Comparison of ENCODE assay signal across 26 cellular contexts in genomic region chr3:37691213-37691830, GRCh38.
"Had no signal": no experiment of that assay in that cellular context is flagged by ENCODE, and none has a peak within 500 bp of the region (broad histone marks: within the 10 kb centered on the region; RNA-seq: fewer than 3 reads in every experiment).

No MANE protein-coding gene starts in this region.

- H3K4me1 ChIP-seq: SJSA1 had no signal

- H3K4me3 Mint-ChIP-seq: activated CD4-positive, alpha-beta T cell treated with anti-CD3 and anti-CD28 coated beads, Interleukin-2, amount 10 ng/mL, durations not matched to agents 24 days and 14 days; activated CD8-positive, alpha-beta memory T cell treated with anti-CD3 and anti-CD28 coated beads, Interleukin-2, amount 10 ng/mL, durations not matched to agents 7 days and 5 days; activated naive CD4-positive, alpha-beta T cell treated with anti-CD3 and anti-CD28 coated beads, Interleukin-2, amount 50 U/mL, for 24 hours; activated T-cell treated with anti-CD3 and anti-CD28 coated beads, Interleukin-2, amount 50 U/mL, for 24 hours; activated T-helper 1 cell treated with anti-CD3 and anti-CD28 coated beads, Interleukin-12 subunit alpha, Interleukin-12 subunit beta, Interleukin-2, Interleukin-4 antibody, amounts not matched to agents 30 ng/mL and 10 ng/mL and 1 ng/mL, durations not matched to agents 14 hours and 24 hours and 36 hours; brain; T-helper 2 cell treated with Interferon-gamma antibody and Interleukin-4, amounts not matched to agents 5 μg/mL and 100 μg/mL, for 36 hours; WTC11 had no signal

- H3K36me3 ChIP-seq: MG63, Peyer's patch, SJSA1 had no signal

- H3K27ac ChIP-seq: KMS-11, Peyer's patch, RWPE1, SJSA1 had no signal

- ATAC-seq: activated CD8-positive, alpha-beta memory T cell treated with anti-CD3 and anti-CD28 coated beads, Interleukin-2, amount 10 ng/mL, durations not matched to agents 7 days and 5 days; SK-N-SH treated with all-trans-retinoic acid at 6 μM for 48 hours; WTC11 had no signal

- H3K27me3 ChIP-seq: MG63, Peyer's patch, SJSA1 had no signal

- H3K9me3 Mint-ChIP-seq: activated CD4-positive, alpha-beta T cell treated with anti-CD3 and anti-CD28 coated beads, Interleukin-2, amount 10 ng/mL, durations not matched to agents 24 days and 14 days; activated naive CD4-positive, alpha-beta T cell treated with anti-CD3 and anti-CD28 coated beads, Interleukin-2, amount 50 U/mL, for 24 hours; activated T-cell treated with anti-CD3 and anti-CD28 coated beads, Interleukin-2, amount 50 U/mL, for 24 hours; activated T-helper 1 cell treated with anti-CD3 and anti-CD28 coated beads, Interleukin-12 subunit alpha, Interleukin-12 subunit beta, Interleukin-2, Interleukin-4 antibody, amounts not matched to agents 30 ng/mL and 10 ng/mL and 1 ng/mL, durations not matched to agents 14 hours and 24 hours and 36 hours; T-helper 2 cell treated with Interferon-gamma antibody and Interleukin-4, amounts not matched to agents 5 μg/mL and 100 μg/mL, for 36 hours; WTC11 had no signal

- DNase-seq: activated CD4-positive, alpha-beta T cell treated with anti-CD3 and anti-CD28 coated beads, Interleukin-2, amount 10 ng/mL, durations not matched to agents 24 days and 14 days; activated CD4-positive, alpha-beta T cell treated with anti-CD3 and anti-CD28 coated beads, Interleukin-2, amount 50 U/mL, for 48 hours; activated CD4-positive, CD25-positive, alpha-beta regulatory T cell treated with anti-CD3 and anti-CD28 coated beads, Interleukin-2, amount 50 U/mL, for 72 hours; activated CD8-positive, alpha-beta memory T cell treated with anti-CD3 and anti-CD28 coated beads, Interleukin-2, amount 10 ng/mL, durations not matched to agents 7 days and 5 days; activated effector memory CD4-positive, alpha-beta T cell treated with Interleukin-2 at 50 U/mL for 16 hours; activated naive CD4-positive, alpha-beta T cell; activated T-cell treated with anti-CD3 and anti-CD28 coated beads, Interleukin-2, amount 50 U/mL, for 24 hours; MG63; MV-4-11; NCI-H1092 treated with DMSO at 0.1 percent for 48 hours; NCI-H1417 treated with DMSO at 0.1 percent for 48 hours; NCI-H1694 treated with DMSO at 0.1 percent for 48 hours; NCI-H2081; NCI-H510A treated with DMSO at 0.1 percent for 48 hours; Peyer's patch; SHP77; SW 1271 had no signal

- H3K4me3 ChIP-seq: MG63, Peyer's patch, SJSA1 had no signal

- H3K9me3 ChIP-seq: MG63, Peyer's patch, SJSA1 had no signal

- H3K27me3 Mint-ChIP-seq: activated CD4-positive, alpha-beta T cell treated with anti-CD3 and anti-CD28 coated beads, Interleukin-2, amount 10 ng/mL, durations not matched to agents 24 days and 14 days had no signal

- H3K27ac Mint-ChIP-seq: activated CD4-positive, alpha-beta T cell treated with anti-CD3 and anti-CD28 coated beads, Interleukin-2, amount 10 ng/mL, durations not matched to agents 24 days and 14 days; activated CD8-positive, alpha-beta memory T cell treated with anti-CD3 and anti-CD28 coated beads, Interleukin-2, amount 10 ng/mL, durations not matched to agents 7 days and 5 days; activated naive CD4-positive, alpha-beta T cell treated with anti-CD3 and anti-CD28 coated beads, Interleukin-2, amount 50 U/mL, for 24 hours; activated T-cell treated with anti-CD3 and anti-CD28 coated beads, Interleukin-2, amount 50 U/mL, for 24 hours; activated T-helper 1 cell treated with anti-CD3 and anti-CD28 coated beads, Interleukin-12 subunit alpha, Interleukin-12 subunit beta, Interleukin-2, Interleukin-4 antibody, amounts not matched to agents 30 ng/mL and 10 ng/mL and 1 ng/mL, durations not matched to agents 14 hours and 24 hours and 36 hours; brain; T-helper 2 cell treated with Interferon-gamma antibody and Interleukin-4, amounts not matched to agents 5 μg/mL and 100 μg/mL, for 36 hours; WTC11 had no signal

- H3K4me1 Mint-ChIP-seq: activated CD4-positive, alpha-beta T cell treated with anti-CD3 and anti-CD28 coated beads, Interleukin-2, amount 10 ng/mL, durations not matched to agents 24 days and 14 days; activated CD8-positive, alpha-beta memory T cell treated with anti-CD3 and anti-CD28 coated beads, Interleukin-2, amount 10 ng/mL, durations not matched to agents 7 days and 5 days; activated naive CD4-positive, alpha-beta T cell treated with anti-CD3 and anti-CD28 coated beads, Interleukin-2, amount 50 U/mL, for 24 hours had no signal
